ENCODE assay signal across 15 cellular contexts in genomic region chr15:99509686-99510461, GRCh38.
DNase-seq lines count a peak whose midpoint lies in the region; ATAC-seq and TF ChIP-seq lines count a peak whose summit lies in the region.
"Had no signal": no experiment of that assay in that cellular context is flagged by ENCODE, and none has a peak within 500 bp of the region (broad histone marks: within the 10 kb centered on the region; RNA-seq: fewer than 3 reads in every experiment).

No MANE protein-coding gene starts in this region.

- H3K9me3 ChIP-seq in OCI-LY1 (ENCODE audit: low read length) (no peaks in the 10 kb centered on the region; the same call in 1 of the 2 replicates), stomach smooth muscle (ENCODE audit: control insufficient read depth in 2 of 2, low read length in 2 of 2) (peaks cover 2 to 4% of the 10 kb centered on the region in 2 donors)
- H3K9me3 ChIP-seq: body of pancreas had no signal

- H3K27me3 ChIP-seq in OCI-LY1 (ENCODE audit: insufficient read depth, low read length) = no peaks in the 10 kb centered on the region
- no peaks in the 10 kb centered on the region for H3K27me3 ChIP-seq in stomach smooth muscle (ENCODE audit: control insufficient read depth in 1 of 2, insufficient read depth in 2 of 2, low read length in 2 of 2)
- H3K27me3 ChIP-seq: body of pancreas had no signal

- DNase-seq in SIG-M5 treated with dmso at 0.1 percent for 504 hours (lab: John Stamatoyannopoulos, UW; ENCODE audit: unreplicated experiment) (peak; percentile 51), SIG-M5 (lab: John Stamatoyannopoulos, UW) (no peak), globus pallidus (ENCODE audit: low spot score) (peak; percentile 50), NCI-H1930 (lab: John Stamatoyannopoulos, UW) (no peak)
- DNase-seq: activated T-cell treated with anti-CD3 and anti-CD28 coated beads, Interleukin-2, amount 50 U/mL, for 24 hours; body of pancreas; NCI-H2107; PC-3 had no signal

- no peaks in the 10 kb centered on the region for H3K9me2 ChIP-seq in OCI-LY1 (ENCODE audit: low read depth, low read length)

- H3F3A ChIP-seq in OCI-LY1 (ENCODE audit: insufficient read depth, low read length) = no peaks in the 10 kb centered on the region; the same call in 1 of the 2 replicates

- H3K79me2 ChIP-seq in OCI-LY1 (ENCODE audit: insufficient read depth, low read length) = no peaks in the 10 kb centered on the region

- peak overlapping the region; percentile 62 for H3K4me2 ChIP-seq in OCI-LY1 (ENCODE audit: low read length)
- H3K4me2 ChIP-seq: smooth muscle cell had no signal

- H3K36me3 ChIP-seq in OCI-LY1 (ENCODE audit: insufficient read depth, low read length) (no peaks in the 10 kb centered on the region), stomach smooth muscle (ENCODE audit: control insufficient read depth in 2 of 2, insufficient read depth in 2 of 2, low read length in 2 of 2) (no peaks in the 10 kb centered on the region)

- no peak overlapping the region for H2AFZ ChIP-seq in OCI-LY1 (ENCODE audit: low read length)

- H3K9ac ChIP-seq in OCI-LY1 (ENCODE audit: low read length) = peak overlapping the region; percentile 40; the same call in 1 of the 2 replicates
- no peak overlapping the region for H3K9ac ChIP-seq in stomach smooth muscle (ENCODE audit: low read length in 2 of 2)

- TF ChIP-seq CTCF in OCI-LY1 (IDR thresholded peaks at IDR 0.05; ENCODE audit: low read length) = no peak

- ATAC-seq in HG02938 (IDR thresholded peaks at IDR 0.05; ENCODE audit: unreplicated experiment) = no peak
- no peak for ATAC-seq in HG02642 (IDR thresholded peaks at IDR 0.05; ENCODE audit: poor library complexity, unreplicated experiment)
- ATAC-seq: body of pancreas, PC-3 had no signal

- H3K4me1 ChIP-seq in OCI-LY1 (ENCODE audit: insufficient read depth, low read length, severe bottlenecking) (peaks cover 91% of the 10 kb centered on the region), stomach smooth muscle (ENCODE audit: control insufficient read depth, insufficient read depth, low read length) (peaks cover 42% of the 10 kb centered on the region)

- peak overlapping the region; percentile 93 for H3K27ac ChIP-seq in OCI-LY1 (ENCODE audit: low read depth, low read length, poor library complexity, severe bottlenecking)
- peak overlapping the region; percentile 24 for H3K27ac ChIP-seq in stomach smooth muscle (ENCODE audit: low read length)
- H3K27ac ChIP-seq: 22Rv1, VCaP had no signal

- no peaks in the 10 kb centered on the region for H4K20me1 ChIP-seq in OCI-LY1 (ENCODE audit: insufficient read depth, low read length)

- H3K4me3 ChIP-seq in OCI-LY1 (ENCODE audit: low read depth, low read length, poor library complexity, severe bottlenecking) = peak overlapping the region; percentile 43
- H3K4me3 ChIP-seq in stomach smooth muscle (ENCODE audit: low read length in 2 of 2) = no peak overlapping the region
- H3K4me3 ChIP-seq: body of pancreas, smooth muscle cell had no signal

Comparison
In these comparisons a context has a peak if more than half of its experiments do, and no peak if none do; other contexts are left out.
1. DNase-seq: peak in SIG-M5 treated with dmso at 0.1 percent for 504 hours (single experiment) and globus pallidus (single experiment); none in SIG-M5 (single experiment) and NCI-H1930 (0 of 2).